ENCODE assay signal across 8 cellular contexts in the genomic region with DNA sequence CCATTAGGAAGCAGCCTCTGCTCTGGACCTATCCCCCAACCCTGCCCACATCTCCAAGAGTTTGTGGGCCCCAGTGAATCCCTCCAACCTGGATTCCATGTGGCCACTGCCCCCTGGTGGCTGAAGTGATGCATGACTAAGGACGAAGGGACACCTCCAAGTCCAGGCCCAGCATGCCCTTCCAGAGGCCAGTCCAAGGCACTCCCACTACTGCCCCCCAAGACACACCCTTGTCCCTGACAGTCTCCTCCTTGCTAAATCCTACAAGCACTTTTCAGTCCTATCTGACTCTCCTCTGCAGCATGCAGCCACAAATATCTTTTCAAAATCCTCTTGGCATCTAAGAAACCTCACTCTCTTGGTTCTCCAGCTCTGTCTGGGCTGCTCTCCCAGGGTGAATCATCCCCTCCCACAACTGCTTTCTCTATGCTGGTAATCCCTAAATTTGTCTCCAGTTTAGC. TPM values are rescaled to one million over a fixed set of nuclear protein-coding genes. Genes with fewer than 3 reads are reported as not detected.
DNase-seq lines count a peak whose midpoint lies in the region; ATAC-seq and TF ChIP-seq lines count a peak whose summit lies in the region.

No MANE protein-coding gene starts in this region.

- no peak overlapping the region for H3K4me3 Mint-ChIP-seq in type B pancreatic cell

- peak; percentile 50 for DNase-seq in DMS53 treated with DMSO at 0.1 percent for 48 hours (lab: John Stamatoyannopoulos, UW; ENCODE audit: unreplicated experiment)
- no peak for DNase-seq in LNCaP clone FGC (ENCODE audit: low read depth)
- peak; percentile 30 for DNase-seq in SHP77 treated with DMSO at 0.1 percent for 48 hours (lab: John Stamatoyannopoulos, UW)
- peak; percentile 21 to 59 (median 48) for DNase-seq in activated naive CD4-positive, alpha-beta T cell (lab: John Stamatoyannopoulos, UW)
- DNase-seq in germinal center (ENCODE audit: low spot score) = peak; percentile 74
- peak; percentile 80 for DNase-seq in type B pancreatic cell (ENCODE audit: extremely low spot score, unreplicated experiment)

- no peaks in the 10 kb centered on the region for H3K36me3 Mint-ChIP-seq in type B pancreatic cell

- no peaks in the 10 kb centered on the region for H3K9me3 Mint-ChIP-seq in type B pancreatic cell

- H3K4me1 Mint-ChIP-seq in type B pancreatic cell (ENCODE audit: unreplicated experiment) = peaks cover 9% of the 10 kb centered on the region

- no peak overlapping the region for H3K4me3 ChIP-seq in LNCaP clone FGC (ENCODE audit: low read depth, low read length)
- no peak overlapping the region for H3K4me3 ChIP-seq in parathyroid adenoma (ENCODE audit: low read depth, low read length)

- H3K27me3 ChIP-seq in parathyroid adenoma (ENCODE audit: control insufficient read depth, insufficient read depth, low read length) = no peaks in the 10 kb centered on the region

- no peaks in the 10 kb centered on the region for H3K9me3 ChIP-seq in parathyroid adenoma (ENCODE audit: control insufficient read depth, low read length)

- no peaks in the 10 kb centered on the region for H3K79me2 ChIP-seq in parathyroid adenoma

- no peak overlapping the region for H3K27ac Mint-ChIP-seq in type B pancreatic cell

- H3K4me1 ChIP-seq in parathyroid adenoma = no peaks in the 10 kb centered on the region

- H3K27ac ChIP-seq in parathyroid adenoma = no peak overlapping the region

- TF ChIP-seq CTCF in LNCaP clone FGC (IDR thresholded peaks at IDR 0.05; ENCODE audit: control insufficient read depth, extremely low read depth, insufficient read depth) (peak; percentile 62), parathyroid adenoma (IDR thresholded peaks at IDR 0.05) (peak; percentile 91), type B pancreatic cell (conservative IDR thresholded peaks at IDR 0.05) (peak; percentile 95)

- no peak overlapping the region for H3K4me2 ChIP-seq in parathyroid adenoma (ENCODE audit: low read length)

- no peak overlapping the region for H3K9ac ChIP-seq in parathyroid adenoma

- peaks cover 56% of the 10 kb centered on the region for H3K27me3 Mint-ChIP-seq in type B pancreatic cell

- ATAC-seq in GM18873 (IDR thresholded peaks at IDR 0.05; ENCODE audit: low FRiP score, unreplicated experiment) = no peak

- no peak overlapping the region for H2AFZ ChIP-seq in parathyroid adenoma

- no peaks in the 10 kb centered on the region for H3K36me3 ChIP-seq in parathyroid adenoma (ENCODE audit: control insufficient read depth, insufficient read depth, low read length)

RNA-seq across cellular contexts. Expression of a gene that starts 33.0 kb away (rescaled TPM):
- total RNA-seq in type B pancreatic cell (ENCODE audit: low replicate concordance) = 23.7 and 29.3 TPM in 2 replicates

RNA-seq across cellular contexts. Expression of a gene that starts 35.7 kb away (rescaled TPM):
- total RNA-seq in type B pancreatic cell (ENCODE audit: low replicate concordance) = 18.2 and 19.3 TPM in 2 replicates

RNA-seq across cellular contexts. Expression of a gene that starts 52.2 kb away (rescaled TPM):
- total RNA-seq in type B pancreatic cell (ENCODE audit: low replicate concordance) = 0.57 and 1.7 TPM in 2 replicates

RNA-seq across cellular contexts. Expression of a gene that starts 58.0 kb away (rescaled TPM):
- total RNA-seq in type B pancreatic cell (ENCODE audit: low replicate concordance) = 43.5 and 49.1 TPM in 2 replicates
